9 cellular contexts compared by ENCODE assay signal in genomic region chr16:12459401-12459791, GRCh38.
DNase-seq lines count a peak whose midpoint lies in the region; ATAC-seq lines count a peak whose summit lies in the region.
"Had no signal": no experiment of that assay in that cellular context is flagged by ENCODE, and none has a peak within 500 bp of the region (broad histone marks: within the 10 kb centered on the region; RNA-seq: fewer than 3 reads in every experiment).

No MANE protein-coding gene starts in this region.

- peaks cover 12% of the 10 kb centered on the region for H3K4me1 Mint-ChIP-seq in stimulated activated effector memory CD8-positive, alpha-beta T cell treated with anti-CD3 and anti-CD28 coated beads, Interleukin-12 subunit alpha, Interleukin-12 subunit beta, amount 100 ng/mL, for 72 hours

- no peak overlapping the region for H3K4me3 Mint-ChIP-seq in stimulated activated effector memory CD8-positive, alpha-beta T cell treated with anti-CD3 and anti-CD28 coated beads, Interleukin-12 subunit alpha, Interleukin-12 subunit beta, amount 100 ng/mL, for 72 hours

- no peaks in the 10 kb centered on the region for H3K36me3 Mint-ChIP-seq in stimulated activated effector memory CD8-positive, alpha-beta T cell treated with anti-CD3 and anti-CD28 coated beads, Interleukin-12 subunit alpha, Interleukin-12 subunit beta, amount 100 ng/mL, for 72 hours

- H3K9me3 Mint-ChIP-seq in stimulated activated effector memory CD8-positive, alpha-beta T cell treated with anti-CD3 and anti-CD28 coated beads, Interleukin-12 subunit alpha, Interleukin-12 subunit beta, amount 100 ng/mL, for 72 hours = no peaks in the 10 kb centered on the region

- ATAC-seq in GM19452 (IDR thresholded peaks at IDR 0.05; ENCODE audit: unreplicated experiment) (peak; percentile 64), HG03196 (IDR thresholded peaks at IDR 0.05; ENCODE audit: unreplicated experiment) (no peak), GM18498 (IDR thresholded peaks at IDR 0.05; ENCODE audit: unreplicated experiment) (no peak)
- no peak for ATAC-seq in stimulated activated effector memory CD8-positive, alpha-beta T cell treated with anti-CD3 and anti-CD28 coated beads, Interleukin-12 subunit alpha, Interleukin-12 subunit beta, amount 100 ng/mL, for 72 hours

- DNase-seq in MV-4-11 (lab: John Stamatoyannopoulos, UW) = peak; percentile 96
- peak; percentile 67 for DNase-seq in globus pallidus (ENCODE audit: low spot score)
- no peak for DNase-seq in stimulated activated effector memory CD8-positive, alpha-beta T cell treated with anti-CD3 and anti-CD28 coated beads, Interleukin-12 subunit alpha, Interleukin-12 subunit beta, amount 100 ng/mL, for 72 hours (ENCODE audit: low spot score in 2 of 2)
- no peak for DNase-seq in stimulated activated CD4-positive, alpha-beta T cell treated with anti-CD3 and anti-CD28 coated beads, Interleukin-4, amount 100 ng/mL, for 1 hour
- DNase-seq: IMR-90, SK-N-SH had no signal

- peak overlapping the region; percentile 75 for H3K27ac Mint-ChIP-seq in stimulated activated effector memory CD8-positive, alpha-beta T cell treated with anti-CD3 and anti-CD28 coated beads, Interleukin-12 subunit alpha, Interleukin-12 subunit beta, amount 100 ng/mL, for 72 hours

Comparison
In these comparisons a context has a peak if more than half of its experiments do, and no peak if none do; other contexts are left out.
1. DNase-seq: peak in MV-4-11 (single experiment) and globus pallidus (single experiment); none in stimulated activated effector memory CD8-positive, alpha-beta T cell treated with anti-CD3 and anti-CD28 coated beads, Interleukin-12 subunit alpha, Interleukin-12 subunit beta, amount 100 ng/mL, for 72 hours (0 of 2) and stimulated activated CD4-positive, alpha-beta T cell treated with anti-CD3 and anti-CD28 coated beads, Interleukin-4, amount 100 ng/mL, for 1 hour (single experiment).